In genomic region chr16:50881331-50881830, GRCh38 we compare ENCODE assay signal across 33 cellular contexts.
DNase-seq lines count a peak whose midpoint lies in the region; ATAC-seq lines count a peak whose summit lies in the region.
"Had no signal": no experiment of that assay in that cellular context is flagged by ENCODE, and none has a peak within 500 bp of the region (broad histone marks: within the 10 kb centered on the region; RNA-seq: fewer than 3 reads in every experiment).

No MANE protein-coding gene starts in this region.

- H2AFZ ChIP-seq in GM23248, result no peak overlapping the region

- H3K4me1 ChIP-seq in GM23248 (ENCODE audit: insufficient read depth), result no peaks in the 10 kb centered on the region
- H3K4me1 ChIP-seq: BE2C, Peyer's patch, tibial artery had no signal

- no peaks in the 10 kb centered on the region for H3F3A ChIP-seq in GM23248 (ENCODE audit: insufficient read depth)

- 0 to 3% methylated on average over 7 of the region's 7 CpGs for WGBS in GM23248 (ENCODE audit: low coverage in 1 of 2, low lambda C conversion rate in 2 of 2, missing lambda C conversion rate in 2 of 2), 2 experiments

- no peaks in the 10 kb centered on the region for H3K27me3 ChIP-seq in GM23248 (replicated peaks; ENCODE audit: insufficient read depth)
- H3K27me3 ChIP-seq: BE2C, Peyer's patch had no signal

- no peak overlapping the region for H3K4me3 ChIP-seq in GM23248
- H3K4me3 ChIP-seq: coronary artery, gastroesophageal sphincter, Peyer's patch, smooth muscle cell, tibial artery had no signal

- H3K36me3 ChIP-seq in GM23248 (ENCODE audit: low read depth), result no peaks in the 10 kb centered on the region
- H3K36me3 ChIP-seq: BE2C, gastroesophageal sphincter, Peyer's patch, tibial artery had no signal

- in situ Hi-C loops in GM23248 (cut with MboI), result no loop called here

- DNase-seq in GM23248 (peak; percentile 15), NCI-H524 treated with DMSO at 0.1 percent for 48 hours (lab: John Stamatoyannopoulos, UW) (peak; percentile 28), ecto neural progenitor cell (ENCODE audit: low spot score) (peak; percentile 48), mucosa of gallbladder (ENCODE audit: low spot score) (peak; percentile 5), superior temporal gyrus (ENCODE audit: extremely low spot score) (no peak), NCI-H146 treated with DMSO at 0.1 percent for 48 hours (lab: John Stamatoyannopoulos, UW; ENCODE audit: unreplicated experiment) (no peak)
- DNase-seq: ACHN; activated CD4-positive, alpha-beta memory T cell treated with anti-CD3 and anti-CD28 coated beads, Interleukin-2, amount 10 ng/mL, durations not matched to agents 7 days and 5 days; activated gamma-delta T cell; activated naive CD8-positive, alpha-beta T cell treated with anti-CD3 and anti-CD28 coated beads, Interleukin-2, amount 10 ng/mL, durations not matched to agents 7 days and 5 days; activated T-cell treated with anti-CD3 and anti-CD28 coated beads, Interleukin-2, amount 50 U/mL, for 1 hour; BE2C; DMS79; GF-D8; HCEC 1CT; KG1; left ventricle myocardium superior; midbrain; naive thymus-derived CD8-positive, alpha-beta T cell; NCI-H187; NCI-H526; Peyer's patch; SHP77 treated with DMSO at 0.1 percent for 48 hours; stimulated activated CD4-positive, alpha-beta T cell treated with anti-CD3 and anti-CD28 coated beads, Interleukin-1b, Interleukin-23, amount 100 ng/mL, for 48 hours; stimulated activated CD8-positive, alpha-beta memory T cell treated with anti-CD3 and anti-CD28 coated beads, Interleukin-4, amount 100 ng/mL, for 48 hours; stimulated activated naive CD8-positive, alpha-beta T cell treated with anti-CD3 and anti-CD28 coated beads, Interleukin-15, amount 100 ng/mL, for 72 hours; tibial artery had no signal

- no peaks in the 10 kb centered on the region for H4K20me1 ChIP-seq in GM23248 (ENCODE audit: insufficient read depth)

- no peak for ATAC-seq in HG02938 (IDR thresholded peaks at IDR 0.05; ENCODE audit: unreplicated experiment)
- ATAC-seq in HG02840 (IDR thresholded peaks at IDR 0.05; ENCODE audit: low FRiP score, unreplicated experiment), result no peak
- ATAC-seq: activated CD4-positive, CD25-positive, alpha-beta regulatory T cell treated with anti-CD3 and anti-CD28 coated beads, Interleukin-2, amount 50 U/mL, for 24 hours; gastroesophageal sphincter; left ventricle myocardium superior; naive thymus-derived CD8-positive, alpha-beta T cell; stimulated activated naive CD8-positive, alpha-beta T cell treated with anti-CD3 and anti-CD28 coated beads, Interleukin-15, amount 100 ng/mL, for 72 hours had no signal

- H3K79me2 ChIP-seq in GM23248 (ENCODE audit: insufficient read depth), result no peaks in the 10 kb centered on the region

- no peak overlapping the region for H3K27ac ChIP-seq in GM23248
- H3K27ac ChIP-seq: coronary artery, gastroesophageal sphincter, Peyer's patch, tibial artery had no signal

- H3K9me3 ChIP-seq in GM23248 (ENCODE audit: low read depth), result no peaks in the 10 kb centered on the region
- H3K9me3 ChIP-seq: BE2C, gastroesophageal sphincter, Peyer's patch had no signal

- H3K9me2 ChIP-seq in GM23248 (ENCODE audit: insufficient read depth), result no peaks in the 10 kb centered on the region

- H3K9ac ChIP-seq in GM23248, result no peak overlapping the region

- H3K4me2 ChIP-seq in GM23248 (ENCODE audit: unreplicated experiment), result no peak overlapping the region
- H3K4me2 ChIP-seq: smooth muscle cell had no signal

Comparison
In these comparisons a context has a peak if more than half of its experiments do, and no peak if none do; other contexts are left out.
1. DNase-seq: peak in GM23248 (single experiment), NCI-H524 treated with DMSO at 0.1 percent for 48 hours (single experiment), ecto neural progenitor cell (single experiment) and mucosa of gallbladder (single experiment); none in superior temporal gyrus (single experiment) and NCI-H146 treated with DMSO at 0.1 percent for 48 hours (single experiment).